8 cellular contexts compared by ENCODE assay signal in the genomic region with DNA sequence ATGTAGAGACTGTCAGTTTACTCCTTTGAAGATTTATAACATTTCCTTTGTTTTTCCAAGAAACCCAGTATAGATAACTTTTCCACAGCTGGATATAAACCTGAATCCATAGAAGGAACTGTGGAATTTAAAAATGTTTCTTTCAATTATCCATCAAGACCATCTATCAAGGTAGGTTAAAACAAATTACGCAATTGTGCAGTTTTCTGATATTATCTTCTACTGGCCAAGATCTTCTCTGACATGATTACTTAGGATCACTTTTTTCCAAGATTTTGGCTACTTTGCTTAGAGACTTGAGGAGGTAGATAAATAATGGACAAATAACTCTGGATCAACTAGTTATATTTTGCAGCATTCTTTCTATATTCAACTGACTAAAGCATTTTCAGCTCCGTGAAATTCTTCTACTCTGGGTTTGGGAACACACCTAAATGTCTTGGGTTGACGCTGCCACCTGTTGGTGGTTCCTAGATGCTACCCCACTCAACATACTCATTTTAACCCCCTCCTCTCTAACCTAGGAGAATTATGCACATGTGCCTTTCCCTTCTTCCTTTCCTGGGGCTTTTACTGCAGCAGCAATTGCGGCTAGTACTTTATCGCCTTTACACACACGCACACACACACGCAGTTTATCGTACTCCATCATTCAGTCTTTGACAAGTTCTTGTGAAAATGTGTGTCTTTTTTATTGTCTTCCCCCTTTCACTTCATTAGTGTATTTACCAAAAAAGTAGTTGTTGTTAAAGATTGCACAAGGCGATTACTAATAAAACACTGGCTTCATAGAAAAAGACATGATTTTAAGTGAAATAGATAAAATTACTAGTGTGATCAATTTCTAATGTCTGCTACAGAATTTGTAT. TPM values are rescaled to one million over a fixed set of nuclear protein-coding genes. Genes with fewer than 3 reads are reported as not detected.
DNase-seq lines count a peak whose midpoint lies in the region; ATAC-seq and TF ChIP-seq lines count a peak whose summit lies in the region.

No MANE protein-coding gene starts in this region.

- no peaks in the 10 kb centered on the region for H3K9me3 ChIP-seq in testis

- no peaks in the 10 kb centered on the region for H3K27me3 ChIP-seq in testis

- WGBS in testis, 2 donors, result 44% methylated on average over 8 to 9 of the region's 9 CpGs

- H3K4me3 ChIP-seq in testis, result no peak overlapping the region

- DNase-seq in COLO668 (lab: John Stamatoyannopoulos, UW; ENCODE audit: unreplicated experiment), result peak; percentile 58
- DNase-seq in NCI-H1092 (lab: John Stamatoyannopoulos, UW), result peak; percentile 14
- peak; percentile 10 for DNase-seq in cerebellar cortex (ENCODE audit: low spot score)
- DNase-seq in testis, result peak; percentile 46
- no peak for DNase-seq in GOT3 (lab: John Stamatoyannopoulos, UW)
- no peak for DNase-seq in nucleus accumbens (lab: John Stamatoyannopoulos, UW)

- H3K27ac ChIP-seq in testis, result peak overlapping the region in 1 of 2 donors; percentile 11

- intact Hi-C loops in testis (cut with DNase I; ENCODE audit: low total_unique reads), result no loop called here

- TF ChIP-seq POLR2A in testis (IDR thresholded peaks at IDR 0.05), result no peak

- no peaks in the 10 kb centered on the region for H3K36me3 ChIP-seq in testis (ENCODE audit: low read depth, missing control alignments)

- ATAC-seq in GM19372 (IDR thresholded peaks at IDR 0.05; ENCODE audit: low read depth, unreplicated experiment) (peak; percentile 75), GM21360 (IDR thresholded peaks at IDR 0.05; ENCODE audit: unreplicated experiment) (no peak)

- peak in 1 of 3 experiments; percentile 30 for TF ChIP-seq CTCF in testis (IDR thresholded peaks at IDR 0.05)

- H3K4me1 ChIP-seq in testis, result no peaks in the 10 kb centered on the region

RNA-seq across cellular contexts. Expression of a gene that starts 32.7 kb away (rescaled TPM):
- 1 to 10 TPM in 1 of 2 donors, under 1 TPM in 1; 0.79 to 1.2 TPM for total RNA-seq in testis
- 1.3 TPM for polyA plus RNA-seq in testis (ENCODE audit: insufficient read depth, low read depth, low replicate concordance)

Comparison
In these comparisons a context has a peak if more than half of its experiments do, and no peak if none do; other contexts are left out.
1. DNase-seq: peak in COLO668 (single experiment), NCI-H1092 (single experiment), cerebellar cortex (single experiment) and testis (single experiment); none in GOT3 (single experiment) and nucleus accumbens (0 of 56).